Comparison of ENCODE assay signal across 9 cellular contexts in genomic region chr3:48268936-48269551, GRCh38. TPM values are rescaled to one million over a fixed set of nuclear protein-coding genes. Genes with fewer than 3 reads are reported as not detected.
A peak's percentile ranks its signal among the peaks of the same experiment; 100 is the strongest.
DNase-seq lines count a peak whose midpoint lies in the region; ATAC-seq and TF ChIP-seq lines count a peak whose summit lies in the region.
"Had no signal": no experiment of that assay in that cellular context is flagged by ENCODE, and none has a peak within 500 bp of the region (broad histone marks: within the 10 kb centered on the region; RNA-seq: fewer than 3 reads in every experiment).

No MANE protein-coding gene starts in this region.

- ATAC-seq in WTC11 (no peak), HG02970 (IDR thresholded peaks at IDR 0.05; ENCODE audit: low FRiP score, unreplicated experiment) (no peak)
- ATAC-seq: body of pancreas had no signal

- H3K4me1 Mint-ChIP-seq in WTC11 (no peaks in the 10 kb centered on the region; the same call in 1 of the 2 replicates), nephron (peaks cover 20% of the 10 kb centered on the region)
- peaks cover 42% of the 10 kb centered on the region for H3K4me1 Mint-ChIP-seq in activated naive CD8-positive, alpha-beta T cell (ENCODE audit: low read depth)

- no peak for DNase-seq in WTC11 (ENCODE audit: low spot score)
- DNase-seq in stimulated activated naive CD4-positive, alpha-beta T cell (lab: John Stamatoyannopoulos, UW), result peak in 5 of 6 experiments; percentile 6 to 38 (median 16)
- no peak for DNase-seq in SW 1271 (lab: John Stamatoyannopoulos, UW)
- DNase-seq in NCI-H345 treated with DMSO at 0.1 percent for 48 hours (lab: John Stamatoyannopoulos, UW; ENCODE audit: unreplicated experiment), result no peak
- DNase-seq in HPDE6-E6E7 (ENCODE audit: extremely low spot score), result no peak

- no peaks in the 10 kb centered on the region for H3K27me3 Mint-ChIP-seq in WTC11 (ENCODE audit: low read depth)
- H3K27me3 Mint-ChIP-seq in activated naive CD8-positive, alpha-beta T cell, result no peaks in the 10 kb centered on the region
- H3K27me3 Mint-ChIP-seq in nephron (ENCODE audit: low read depth), result no peaks in the 10 kb centered on the region

- H3K36me3 Mint-ChIP-seq in WTC11 (peaks cover 83% of the 10 kb centered on the region), nephron (ENCODE audit: low read depth) (peaks cover 46% of the 10 kb centered on the region)
- peaks cover 4% of the 10 kb centered on the region for H3K36me3 Mint-ChIP-seq in activated naive CD8-positive, alpha-beta T cell

- peak overlapping the region; percentile 30 for H3K27ac Mint-ChIP-seq in WTC11
- H3K27ac Mint-ChIP-seq in activated naive CD8-positive, alpha-beta T cell, result peak overlapping the region; percentile 93
- peak overlapping the region; percentile 38 to 75 (median 61) for H3K27ac Mint-ChIP-seq in nephron

- H3K9me3 Mint-ChIP-seq in WTC11, result peaks cover 42% of the 10 kb centered on the region
- no peaks in the 10 kb centered on the region for H3K9me3 Mint-ChIP-seq in activated naive CD8-positive, alpha-beta T cell (ENCODE audit: low read depth)
- no peaks in the 10 kb centered on the region for H3K9me3 Mint-ChIP-seq in nephron

- CTCF ChIA-PET in WTC11 (lab: Charles Lee), result interaction anchor here (7.9 kb wide), 1 partner anchor 167 kb away, joined by 91 read pairs; no protein-coding TSS in a partner anchor

- no peak for TF ChIP-seq CTCF in WTC11 (IDR thresholded peaks at IDR 0.05)
- TF ChIP-seq CTCF in nephron (IDR thresholded peaks at IDR 0.05; ENCODE audit: unreplicated experiment in 3 of 3), result no peak

- POLR2A ChIA-PET in WTC11 (lab: Charles Lee), result no interaction called here

- H3K4me3 Mint-ChIP-seq in WTC11 (no peak overlapping the region), nephron (no peak overlapping the region)
- peak overlapping the region; percentile 71 for H3K4me3 Mint-ChIP-seq in activated naive CD8-positive, alpha-beta T cell

TF ChIP-seq in WTC11, 78 proteins besides CTCF, POLR2A, EP300 and RAD21:
- no peak for TF ChIP-seq ETV6 (CRISPR knock-in tag; IDR thresholded peaks at IDR 0.05)
- no peak for TF ChIP-seq MYBL2 (CRISPR knock-in tag; IDR thresholded peaks at IDR 0.05)
- TF ChIP-seq, protein P1, sequence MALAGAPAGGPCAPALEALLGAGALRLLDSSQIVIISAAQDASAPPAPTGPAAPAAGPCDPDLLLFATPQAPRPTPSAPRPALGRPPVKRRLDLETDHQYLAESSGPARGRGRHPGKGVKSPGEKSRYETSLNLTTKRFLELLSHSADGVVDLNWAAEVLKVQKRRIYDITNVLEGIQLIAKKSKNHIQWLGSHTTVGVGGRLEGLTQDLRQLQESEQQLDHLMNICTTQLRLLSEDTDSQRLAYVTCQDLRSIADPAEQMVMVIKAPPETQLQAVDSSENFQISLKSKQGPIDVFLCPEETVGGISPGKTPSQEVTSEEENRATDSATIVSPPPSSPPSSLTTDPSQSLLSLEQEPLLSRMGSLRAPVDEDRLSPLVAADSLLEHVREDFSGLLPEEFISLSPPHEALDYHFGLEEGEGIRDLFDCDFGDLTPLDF (CRISPR knock-in tag; IDR thresholded peaks at IDR 0.05), result no peak

RNA-seq across cellular contexts. Expression of gene ZNF589, which starts 28.1 kb away (rescaled TPM):
- total RNA-seq in WTC11 (2021), result 96.1 to 104 TPM (median 102 TPM) in 3 replicates

RNA-seq across cellular contexts. Expression of gene NME6, which starts 32.1 kb away (rescaled TPM):
- 9.9 to 13.4 TPM (median 11.0 TPM) in 3 replicates for total RNA-seq in WTC11 (2021)

RNA-seq across cellular contexts. Expression of gene CAMP, which starts 45.7 kb away (rescaled TPM):
- total RNA-seq in WTC11 (2021), result not detected in 3 replicates
- total RNA-seq: body of pancreas had no signal

Comparison
In these comparisons a context has a peak if more than half of its experiments do, and no peak if none do; other contexts are left out.
1. DNase-seq: peak in stimulated activated naive CD4-positive, alpha-beta T cell (5 of 6); none in WTC11 (single experiment), SW 1271 (0 of 2), NCI-H345 treated with DMSO at 0.1 percent for 48 hours (single experiment) and HPDE6-E6E7 (single experiment).
2. H3K27ac Mint-ChIP-seq: peak in every context shown above with its lines; median percentile 93 in activated naive CD8-positive, alpha-beta T cell; 61 in nephron; 30 in WTC11.